ENCODE assay signal across 10 cellular contexts in the genomic region with DNA sequence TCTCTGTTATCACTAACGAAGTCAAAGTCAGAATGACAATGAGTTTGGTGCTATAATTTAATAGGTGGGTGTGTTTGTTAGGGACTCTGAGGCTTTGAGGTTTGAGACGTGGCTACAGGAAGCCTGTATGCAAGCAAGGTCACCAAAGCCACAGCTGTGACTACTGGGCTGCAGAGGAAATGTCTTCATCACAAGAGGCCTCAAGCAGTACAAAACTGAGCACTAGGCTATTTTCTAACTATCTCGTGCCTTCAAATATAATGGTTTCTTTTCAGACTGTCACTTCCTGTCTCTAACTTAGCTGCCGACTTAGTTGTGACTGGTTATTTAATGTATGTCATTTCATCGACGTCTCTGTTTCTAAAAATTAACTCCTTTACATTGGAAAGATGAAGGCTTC.
DNase-seq lines count a peak whose midpoint lies in the region; ATAC-seq and TF ChIP-seq lines count a peak whose summit lies in the region.
"Had no signal": no experiment of that assay in that cellular context is flagged by ENCODE, and none has a peak within 500 bp of the region (broad histone marks: within the 10 kb centered on the region; RNA-seq: fewer than 3 reads in every experiment).

No MANE protein-coding gene starts in this region.

- TF ChIP-seq CTCF in fibroblast of pulmonary artery (IDR thresholded peaks at IDR 0.05; ENCODE audit: low read length, missing control alignments) (no peak), psoas muscle (IDR thresholded peaks at IDR 0.05) (no peak)

- H3K27ac ChIP-seq in psoas muscle: no peak overlapping the region
- H3K27ac ChIP-seq: ascending aorta, ovary had no signal

- ATAC-seq in psoas muscle: no peak

- H3K9me3 ChIP-seq in psoas muscle: no peaks in the 10 kb centered on the region
- H3K9me3 ChIP-seq: ascending aorta, ovary had no signal

- no peaks in the 10 kb centered on the region for H3K27me3 ChIP-seq in psoas muscle (ENCODE audit: insufficient read depth in 3 of 3, low read length in 2 of 3)
- H3K27me3 ChIP-seq: ascending aorta, ovary had no signal

- DNase-seq in activated gamma-delta T cell treated with Interleukin-2 at 50 U/mL for 16 hours (peak; percentile 67), activated gamma-delta T cell (lab: John Stamatoyannopoulos, UW) (no peak), T-helper 2 cell (peak in 3 of 5 experiments; percentile 10 to 95 (median 76)), fibroblast of pulmonary artery (ENCODE audit: low read depth) (peak; percentile 13), NCI-H146 (lab: John Stamatoyannopoulos, UW) (no peak), NCI-H1092 (lab: John Stamatoyannopoulos, UW) (no peak), psoas muscle (no peak)
- DNase-seq in stimulated activated naive CD4-positive, alpha-beta T cell (lab: John Stamatoyannopoulos, UW): peak in 4 of 6 experiments; percentile 2 to 54 (median 53)
- DNase-seq: ovary had no signal

- 57 to 67% (median 65%) methylated on average over 6 of the region's 6 CpGs for WGBS in psoas muscle, 3 donors

- intact Hi-C loops in psoas muscle (cut with DNase I): no loop called here

- peaks cover 6% of the 10 kb centered on the region for H3K4me1 ChIP-seq in psoas muscle
- H3K4me1 ChIP-seq: ascending aorta had no signal

- H3K4me3 ChIP-seq in fibroblast of pulmonary artery (replicated peaks; ENCODE audit: low read depth, low read length) (no peak overlapping the region), psoas muscle (no peak overlapping the region)
- H3K4me3 ChIP-seq: ascending aorta, ovary had no signal

- H3K36me3 ChIP-seq in psoas muscle (ENCODE audit: insufficient read depth in 1 of 2, low read depth in 1 of 2): peaks cover 3 to 67% of the 10 kb centered on the region in 2 donors
- H3K36me3 ChIP-seq: ovary had no signal

Comparison
In these comparisons a context has a peak if more than half of its experiments do, and no peak if none do; other contexts are left out.
1. DNase-seq: peak in activated gamma-delta T cell treated with Interleukin-2 at 50 U/mL for 16 hours (single experiment), T-helper 2 cell (3 of 5), fibroblast of pulmonary artery (single experiment) and stimulated activated naive CD4-positive, alpha-beta T cell (4 of 6); none in activated gamma-delta T cell (single experiment), NCI-H146 (single experiment), NCI-H1092 (single experiment) and psoas muscle (0 of 2).